8 cellular contexts compared by ENCODE assay signal in genomic region chr4:139085141-139085540, GRCh38.
DNase-seq lines count a peak whose midpoint lies in the region; ATAC-seq lines count a peak whose summit lies in the region.

No MANE protein-coding gene starts in this region.

- H3K36me3 Mint-ChIP-seq in central memory CD8-positive, alpha-beta T cell (ENCODE audit: insufficient read depth), result peaks cover 23% of the 10 kb centered on the region
- peaks cover 0 to 7% of the 10 kb centered on the region in 2 donors for H3K36me3 Mint-ChIP-seq in naive B cell

- H3K27me3 Mint-ChIP-seq in central memory CD8-positive, alpha-beta T cell, result no peaks in the 10 kb centered on the region
- H3K27me3 Mint-ChIP-seq in naive B cell, result no peaks in the 10 kb centered on the region

- H3K9me3 Mint-ChIP-seq in central memory CD8-positive, alpha-beta T cell, result no peaks in the 10 kb centered on the region
- H3K9me3 Mint-ChIP-seq in naive B cell, result no peaks in the 10 kb centered on the region

- ATAC-seq in central memory CD8-positive, alpha-beta T cell (replicated peaks; ENCODE audit: extremely low read depth, poor library complexity, severe bottlenecking), result no peak
- ATAC-seq in naive B cell (ENCODE audit: low read depth in 2 of 2), result no peak
- no peak for ATAC-seq in GM21360 (IDR thresholded peaks at IDR 0.05; ENCODE audit: unreplicated experiment)

- peaks cover 26% of the 10 kb centered on the region for H3K4me1 Mint-ChIP-seq in central memory CD8-positive, alpha-beta T cell
- H3K4me1 Mint-ChIP-seq in naive B cell, result peaks cover 11 to 33% (median 16%) of the 10 kb centered on the region in 3 donors

- DNase-seq in EH (ENCODE audit: low read depth) (peak; percentile 19), M059J (ENCODE audit: low read depth) (peak; percentile 3), naive B cell (no peak), DMS153 treated with DMSO at 0.1 percent for 48 hours (lab: John Stamatoyannopoulos, UW; ENCODE audit: unreplicated experiment) (no peak), NCI-H226 (no peak), COR-L47 (lab: John Stamatoyannopoulos, UW) (no peak)
- DNase-seq in central memory CD8-positive, alpha-beta T cell (ENCODE audit: low spot score in 2 of 2), result no peak

- H3K4me3 Mint-ChIP-seq in central memory CD8-positive, alpha-beta T cell, result peak overlapping the region; percentile 100
- peak overlapping the region; percentile 85 to 100 (median 97) for H3K4me3 Mint-ChIP-seq in naive B cell

- peak overlapping the region; percentile 99 for H3K27ac Mint-ChIP-seq in central memory CD8-positive, alpha-beta T cell (ENCODE audit: low read depth)
- peak overlapping the region; percentile 48 to 99 (median 96) for H3K27ac Mint-ChIP-seq in naive B cell

Comparison
In these comparisons a context has a peak if more than half of its experiments do, and no peak if none do; other contexts are left out.
1. DNase-seq: peak in EH (single experiment) and M059J (single experiment); none in central memory CD8-positive, alpha-beta T cell (0 of 2), naive B cell (single experiment), DMS153 treated with DMSO at 0.1 percent for 48 hours (single experiment), NCI-H226 (single experiment) and COR-L47 (single experiment).